In the genomic region with DNA sequence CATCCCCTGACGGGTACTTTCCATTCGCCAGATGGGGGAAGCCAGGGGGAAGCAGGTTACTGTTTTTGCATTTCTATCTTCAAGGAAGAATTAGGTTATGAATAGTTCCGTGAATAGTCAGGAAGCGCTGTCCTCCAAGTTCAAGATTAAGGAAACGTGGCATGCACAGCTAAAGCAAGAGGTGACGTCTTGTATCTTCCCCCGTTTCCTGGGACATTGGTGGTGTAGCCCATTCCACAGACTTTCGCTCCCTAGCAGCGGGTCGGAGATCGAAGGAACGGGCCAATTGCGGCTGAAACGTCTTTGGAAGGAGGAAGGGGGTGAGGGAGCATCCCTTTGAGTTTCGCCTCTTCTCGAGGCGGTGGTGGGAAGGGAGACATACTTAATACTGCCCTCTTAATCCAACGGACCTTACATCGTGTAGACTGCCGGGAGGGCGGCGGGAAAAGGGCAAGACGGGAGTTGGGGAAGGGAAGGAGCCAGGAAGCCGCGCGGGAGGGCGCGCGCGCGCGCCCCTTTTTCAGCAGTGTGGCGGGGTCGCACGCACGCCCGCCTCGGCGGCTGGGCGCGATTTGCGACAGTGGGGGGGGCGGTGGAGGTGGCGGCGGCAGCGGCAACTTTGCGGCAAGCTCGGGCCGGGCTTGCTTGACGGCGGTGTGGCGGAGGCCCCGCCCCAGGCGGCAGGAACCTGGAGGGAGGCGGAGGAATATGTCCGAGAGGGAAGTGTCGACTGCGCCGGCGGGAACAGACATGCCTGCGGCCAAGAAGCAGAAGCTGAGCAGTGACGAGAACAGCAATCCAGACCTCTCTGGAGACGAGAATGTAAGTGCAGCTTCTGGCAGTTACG, we compare ENCODE assay signal across 8 cellular contexts. TPM values are rescaled to one million over a fixed set of nuclear protein-coding genes. Genes with fewer than 3 reads are reported as not detected.
A peak's percentile ranks its signal among the peaks of the same experiment; 100 is the strongest.
DNase-seq lines count a peak whose midpoint lies in the region; ATAC-seq and TF ChIP-seq lines count a peak whose summit lies in the region.

A gene with protein sequence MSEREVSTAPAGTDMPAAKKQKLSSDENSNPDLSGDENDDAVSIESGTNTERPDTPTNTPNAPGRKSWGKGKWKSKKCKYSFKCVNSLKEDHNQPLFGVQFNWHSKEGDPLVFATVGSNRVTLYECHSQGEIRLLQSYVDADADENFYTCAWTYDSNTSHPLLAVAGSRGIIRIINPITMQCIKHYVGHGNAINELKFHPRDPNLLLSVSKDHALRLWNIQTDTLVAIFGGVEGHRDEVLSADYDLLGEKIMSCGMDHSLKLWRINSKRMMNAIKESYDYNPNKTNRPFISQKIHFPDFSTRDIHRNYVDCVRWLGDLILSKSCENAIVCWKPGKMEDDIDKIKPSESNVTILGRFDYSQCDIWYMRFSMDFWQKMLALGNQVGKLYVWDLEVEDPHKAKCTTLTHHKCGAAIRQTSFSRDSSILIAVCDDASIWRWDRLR (plus strand): TSS at position 232 of the 847 bp plus-strand sequence. CDS start 477 bp downstream, at position 709.

- H3K27me3 ChIP-seq in MM.1S (replicated peaks; ENCODE audit: insufficient read depth, low read length) = no peaks in the 10 kb centered on the region
- H3K27me3 ChIP-seq in foreskin keratinocyte = no peaks in the 10 kb centered on the region
- H3K27me3 ChIP-seq in neuron (ENCODE audit: insufficient read depth, low read length) = no peaks in the 10 kb centered on the region
- H3K27me3 ChIP-seq in subcutaneous abdominal adipose tissue (ENCODE audit: control insufficient read depth in 5 of 5, insufficient read depth in 4 of 5, low read length in 5 of 5) = peaks cover 0 to 2% (median 0%) of the 10 kb centered on the region in 5 donors

- peaks cover 47% of the 10 kb centered on the region for H3K79me2 ChIP-seq in MM.1S (ENCODE audit: low read length)

- peak within 1 kb of the TSS; percentile 90 for H3K4me3 ChIP-seq in MM.1S (ENCODE audit: low read length)
- H3K4me3 ChIP-seq in neuron (ENCODE audit: low read length) = peak within 1 kb of the TSS; percentile 70
- H3K4me3 ChIP-seq in subcutaneous abdominal adipose tissue (ENCODE audit: low read depth in 1 of 5, low read length in 5 of 5) = peak within 1 kb of the TSS; percentile 84 to 100 (median 98)

- H3K36me3 ChIP-seq in MM.1S (replicated peaks; ENCODE audit: insufficient read depth, low read length) = no peaks in the 10 kb centered on the region
- H3K36me3 ChIP-seq in neuron (ENCODE audit: insufficient read depth, low read length) = no peaks in the 10 kb centered on the region
- H3K36me3 ChIP-seq in subcutaneous abdominal adipose tissue (ENCODE audit: control insufficient read depth in 5 of 5, insufficient read depth in 5 of 5, low read length in 5 of 5) = no peaks in the 10 kb centered on the region

- DNase-seq in G401 (ENCODE audit: low spot score) (peak; percentile 94), HCEC 1CT (peak; percentile 95), MM.1S (peak; percentile 94), SHP77 treated with DMSO at 0.1 percent for 48 hours (lab: John Stamatoyannopoulos, UW) (peak; percentile 93), activated gamma-delta T cell (lab: John Stamatoyannopoulos, UW) (peak; percentile 92), foreskin keratinocyte (peak; percentile 84 to 93)

- TF ChIP-seq CTCF in MM.1S (IDR thresholded peaks at IDR 0.05; ENCODE audit: low read length) = no peak
- peak; percentile 7 for TF ChIP-seq CTCF in foreskin keratinocyte (conservative IDR thresholded peaks at IDR 0.05)

- H3K9me3 ChIP-seq in MM.1S (replicated peaks; ENCODE audit: insufficient read depth, low read length) = no peaks in the 10 kb centered on the region
- H3K9me3 ChIP-seq in neuron (ENCODE audit: low read length) = no peaks in the 10 kb centered on the region
- H3K9me3 ChIP-seq in subcutaneous abdominal adipose tissue (ENCODE audit: control insufficient read depth in 5 of 5, low read length in 5 of 5) = no peaks in the 10 kb centered on the region

- H3K27ac ChIP-seq in MM.1S (ENCODE audit: low read length) = peak within 1 kb of the TSS; percentile 95
- H3K27ac ChIP-seq in foreskin keratinocyte = peak within 1 kb of the TSS; percentile 99
- peak within 1 kb of the TSS; percentile 93 for H3K27ac ChIP-seq in subcutaneous abdominal adipose tissue (ENCODE audit: low read depth, low read length)

- peaks cover 14% of the 10 kb centered on the region; the same call in 1 of the 2 replicates for H4K20me1 ChIP-seq in MM.1S (ENCODE audit: insufficient read depth, low read length)

- in situ Hi-C loops in G401 (cut with HindIII; ENCODE audit: low sequenced_read_pairs) = no loop called here

- H3K4me2 ChIP-seq in MM.1S (ENCODE audit: low read depth, low read length) = peak within 1 kb of the TSS; percentile 80

- peak within 1 kb of the TSS; percentile 97 for H2AFZ ChIP-seq in MM.1S (ENCODE audit: low read length)
- peak within 1 kb of the TSS; percentile 79 for H2AFZ ChIP-seq in neuron (ENCODE audit: low read depth, low read length)

- peak; percentile 89 for ATAC-seq in foreskin keratinocyte

- peaks cover 11% of the 10 kb centered on the region for H3F3A ChIP-seq in MM.1S (ENCODE audit: insufficient read depth, low read length)

- H3K9ac ChIP-seq in MM.1S (ENCODE audit: low read length) (peak within 1 kb of the TSS; percentile 95), subcutaneous abdominal adipose tissue (ENCODE audit: low read length in 5 of 5) (peak within 1 kb of the TSS; percentile 42 to 99 (median 93))

- no peaks in the 10 kb centered on the region for H3K9me2 ChIP-seq in MM.1S (replicated peaks; ENCODE audit: insufficient read depth, low read length)

- peaks cover 14% of the 10 kb centered on the region for H3K4me1 ChIP-seq in MM.1S (ENCODE audit: low read length)
- H3K4me1 ChIP-seq in foreskin keratinocyte = peaks cover 25% of the 10 kb centered on the region
- H3K4me1 ChIP-seq in neuron (ENCODE audit: insufficient read depth, low read length) = peaks cover 19% of the 10 kb centered on the region
- H3K4me1 ChIP-seq in subcutaneous abdominal adipose tissue (ENCODE audit: control insufficient read depth in 5 of 5, insufficient read depth in 5 of 5, low read length in 5 of 5) = peaks cover 5 to 34% (median 30%) of the 10 kb centered on the region in 5 donors

RNA-seq across cellular contexts. Expression of the gene that starts here (rescaled TPM):
- 25.6 and 29.6 TPM in 2 replicates for total RNA-seq in G401 (2014; rRNA removed; shearing (Covaris generic))
- total RNA-seq in foreskin keratinocyte = 26.0 and 29.4 TPM in 2 replicates
- polyA plus RNA-seq in foreskin keratinocyte = 19.2 and 22.3 TPM in 2 replicates

Comparison
In these comparisons a context has a peak if more than half of its experiments do, and no peak if none do; other contexts are left out.
1. Peak in every context shown above with its lines: DNase-seq, ATAC-seq, H3K4me3 ChIP-seq and H3K27ac ChIP-seq.